ENCODE assay signal across 23 cellular contexts in genomic region chr14:30143617-30144016, GRCh38.
DNase-seq lines count a peak whose midpoint lies in the region; ATAC-seq, FAIRE-seq and TF ChIP-seq lines count a peak whose summit lies in the region.
"Had no signal": no experiment of that assay in that cellular context is flagged by ENCODE, and none has a peak within 500 bp of the region (broad histone marks: within the 10 kb centered on the region; RNA-seq: fewer than 3 reads in every experiment).

No MANE protein-coding gene starts in this region.

- H3K4me3 ChIP-seq in astrocyte of the cerebellum (ENCODE audit: low read depth, low read length) (no peak overlapping the region), foreskin fibroblast (ENCODE audit: low read depth in 1 of 2, low read length in 2 of 2) (no peak overlapping the region)
- H3K4me3 ChIP-seq: BLaER1 treated with 17β-estradiol and CSF1 and Interleukin-3, amounts not matched to agents 10 nM and 100 nM; SK-N-MC; spleen; transverse colon had no signal

- no peak for TF ChIP-seq CTCF in astrocyte of the cerebellum (IDR thresholded peaks at IDR 0.05; ENCODE audit: low read depth, low read length, missing control alignments)
- no peak for TF ChIP-seq CTCF in foreskin fibroblast (IDR thresholded peaks at IDR 0.05; ENCODE audit: low read depth, low read length)

- DNase-seq in NCI-H1092 treated with DMSO at 0.1 percent for 48 hours (lab: John Stamatoyannopoulos, UW) (peak; percentile 9), NCI-H1092 (lab: John Stamatoyannopoulos, UW) (no peak), astrocyte of the cerebellum (ENCODE audit: low read depth) (peak; percentile 6), foreskin fibroblast (peak; percentile 11 to 26), smooth muscle cell of the brain vasculature (ENCODE audit: low read depth, low spot score) (peak; percentile 3), RCC 7860 (ENCODE audit: low spot score) (no peak), NCI-H2029 treated with DMSO at 0.1 percent for 48 hours (lab: John Stamatoyannopoulos, UW) (no peak)
- DNase-seq: activated CD4-positive, alpha-beta T cell treated with anti-CD3 and anti-CD28 coated beads, Interleukin-2, amount 50 U/mL, for 48 hours; activated CD4-positive, CD25-positive, alpha-beta regulatory T cell; activated effector memory CD4-positive, alpha-beta T cell treated with Interleukin-2 at 50 U/mL for 16 hours; activated naive CD8-positive, alpha-beta T cell treated with anti-CD3 and anti-CD28 coated beads, Interleukin-2, amount 10 ng/mL, durations not matched to agents 7 days and 5 days; dermis blood vessel endothelial cell; foreskin melanocyte; hippocampal formation; NCI-H524; RPMI8226; spleen; stimulated activated naive CD8-positive, alpha-beta T cell treated with anti-CD3 and anti-CD28 coated beads, Interleukin-15, amount 100 ng/mL, for 72 hours; T1000; transverse colon had no signal

- ATAC-seq in GM18520 (IDR thresholded peaks at IDR 0.05; ENCODE audit: unreplicated experiment): no peak
- ATAC-seq: stimulated activated naive CD8-positive, alpha-beta T cell treated with anti-CD3 and anti-CD28 coated beads, Interleukin-15, amount 100 ng/mL, for 72 hours had no signal

- in situ Hi-C loops in astrocyte of the cerebellum (cut with HindIII; ENCODE audit: low sequenced_read_pairs): no loop called here

- no peak for FAIRE-seq in RCC 7860 (lab: Jason Lieb, UNC)

Comparison
In these comparisons a context has a peak if more than half of its experiments do, and no peak if none do; other contexts are left out.
1. DNase-seq: peak in NCI-H1092 treated with DMSO at 0.1 percent for 48 hours (single experiment), astrocyte of the cerebellum (single experiment), foreskin fibroblast (2 of 2) and smooth muscle cell of the brain vasculature (single experiment); none in NCI-H1092 (single experiment), RCC 7860 (single experiment) and NCI-H2029 treated with DMSO at 0.1 percent for 48 hours (single experiment).